Comparison of ENCODE assay signal across 13 cellular contexts in genomic region chr1:160237558-160237957, GRCh38. TPM values are rescaled to one million over a fixed set of nuclear protein-coding genes. Genes with fewer than 3 reads are reported as not detected.
DNase-seq lines count a peak whose midpoint lies in the region; ATAC-seq and TF ChIP-seq lines count a peak whose summit lies in the region.
"Had no signal": no experiment of that assay in that cellular context is flagged by ENCODE, and none has a peak within 500 bp of the region (broad histone marks: within the 10 kb centered on the region; RNA-seq: fewer than 3 reads in every experiment).

No MANE protein-coding gene starts in this region.

- H3K27ac Mint-ChIP-seq in memory B cell: peak overlapping the region; percentile 38

- no peak for TF ChIP-seq CTCF in left ventricle myocardium inferior (IDR thresholded peaks at IDR 0.05; ENCODE audit: borderline replicate concordance)
- no peak for TF ChIP-seq CTCF in heart right ventricle (IDR thresholded peaks at IDR 0.05)
- TF ChIP-seq CTCF in OCI-LY3 (IDR thresholded peaks at IDR 0.05; ENCODE audit: low read depth, low read length): no peak

- H3K36me3 Mint-ChIP-seq in memory B cell: peaks cover 35% of the 10 kb centered on the region

- intact Hi-C loops in left ventricle myocardium inferior (cut with micrococcal nuclease): no loop called here
- intact Hi-C loops in heart right ventricle (cut with DNase I): loop anchor here in 1 of 10 donors (5.0 kb wide), 1 partner anchor 65 kb away; no protein-coding TSS in a partner anchor

- H3K79me2 ChIP-seq in OCI-LY3 (ENCODE audit: low read length): peaks cover 10% of the 10 kb centered on the region

- DNase-seq in left ventricle myocardium inferior (no peak), heart right ventricle (no peak), memory B cell (ENCODE audit: low spot score in 2 of 2) (no peak), caudate nucleus (lab: John Stamatoyannopoulos, UW) (no peak), NCI-H2029 (lab: John Stamatoyannopoulos, UW) (no peak)
- DNase-seq: ACHN; CD4-positive, alpha-beta memory T cell; DMS79; HCEC 1CT had no signal

- no peak overlapping the region for H2AFZ ChIP-seq in OCI-LY3 (ENCODE audit: low read depth, low read length)

- H3K4me3 ChIP-seq in left ventricle myocardium inferior (no peak overlapping the region), heart right ventricle (no peak overlapping the region), OCI-LY3 (ENCODE audit: low read length) (no peak overlapping the region)

- ATAC-seq in heart right ventricle (no peak), memory B cell (ENCODE audit: low read depth) (no peak), HG03045 (IDR thresholded peaks at IDR 0.05; ENCODE audit: unreplicated experiment) (no peak)

- H3K9me3 ChIP-seq in left ventricle myocardium inferior (replicated peaks) (no peaks in the 10 kb centered on the region), heart right ventricle (no peaks in the 10 kb centered on the region), OCI-LY3 (ENCODE audit: insufficient read depth, low read length) (no peaks in the 10 kb centered on the region)

- no peaks in the 10 kb centered on the region for H3K27me3 Mint-ChIP-seq in memory B cell
- H3K27me3 Mint-ChIP-seq: CD4-positive, alpha-beta memory T cell had no signal

- no peak overlapping the region for H3K4me3 Mint-ChIP-seq in memory B cell

- H3K27ac ChIP-seq in left ventricle myocardium inferior (replicated peaks) (peak overlapping the region; percentile 1), heart right ventricle (no peak overlapping the region), OCI-LY3 (ENCODE audit: low read length) (peak overlapping the region; percentile 47), caudate nucleus (ENCODE audit: low read depth, low read length) (no peak overlapping the region)
- H3K27ac ChIP-seq: C4-2B had no signal

- H3K9ac ChIP-seq in OCI-LY3 (ENCODE audit: low read length): no peak overlapping the region

- H4K20me1 ChIP-seq in OCI-LY3 (ENCODE audit: insufficient read depth, low read length): peaks cover 10% of the 10 kb centered on the region; the same call in 1 of the 2 replicates

- H3K4me1 Mint-ChIP-seq in memory B cell: peaks cover 14% of the 10 kb centered on the region

- 98% methylated on average over 2 of the region's 2 CpGs for WGBS in heart right ventricle, 2 donors

- H3K36me3 ChIP-seq in left ventricle myocardium inferior: peaks cover 86% of the 10 kb centered on the region
- H3K36me3 ChIP-seq in heart right ventricle: peaks cover 0 to 100% (median 59%) of the 10 kb centered on the region in 9 donors
- H3K36me3 ChIP-seq in OCI-LY3 (replicated peaks; ENCODE audit: low read depth, low read length): peaks cover 74% of the 10 kb centered on the region

- no peaks in the 10 kb centered on the region for H3K27me3 ChIP-seq in left ventricle myocardium inferior (ENCODE audit: low read depth)
- no peaks in the 10 kb centered on the region for H3K27me3 ChIP-seq in heart right ventricle
- no peaks in the 10 kb centered on the region for H3K27me3 ChIP-seq in OCI-LY3 (ENCODE audit: low read depth, low read length)

- H3K4me2 ChIP-seq in OCI-LY3 (ENCODE audit: low read length): peak overlapping the region; percentile 42

- peaks cover 19% of the 10 kb centered on the region for H3K4me1 ChIP-seq in left ventricle myocardium inferior
- H3K4me1 ChIP-seq in heart right ventricle: peaks cover 0 to 23% (median 2%) of the 10 kb centered on the region in 9 donors
- H3K4me1 ChIP-seq in OCI-LY3 (ENCODE audit: low read length): peaks cover 22% of the 10 kb centered on the region

- H3K9me3 Mint-ChIP-seq in memory B cell: no peaks in the 10 kb centered on the region
- H3K9me3 Mint-ChIP-seq: CD4-positive, alpha-beta memory T cell had no signal

RNA-seq across cellular contexts. Expression of gene DCAF8, which starts 24.8 kb away (rescaled TPM):
- total RNA-seq in left ventricle myocardium inferior: 162 TPM
- total RNA-seq in heart right ventricle: 100 to 1,000 TPM; 122 to 171 (median 154) TPM
- 100 to 1,000 TPM in 1 of 2 donors, 10 to 100 TPM in 1; 47.1 to 101 TPM for polyA plus RNA-seq in heart right ventricle

RNA-seq across cellular contexts. Expression of gene PEA15, which starts 32.4 kb away (rescaled TPM):
- total RNA-seq in left ventricle myocardium inferior (280 TPM), heart right ventricle (100 to 1,000 TPM; 213 to 451 (median 271) TPM)
- 100 to 1,000 TPM; 244 to 536 TPM for polyA plus RNA-seq in heart right ventricle

RNA-seq across cellular contexts. Expression of gene CASQ1, which starts 47.2 kb away (rescaled TPM):
- 39.2 TPM for total RNA-seq in left ventricle myocardium inferior
- 10 to 100 TPM; 17.5 to 68.9 (median 45.4) TPM for total RNA-seq in heart right ventricle
- polyA plus RNA-seq in heart right ventricle: 10 to 100 TPM; 27.4 to 39.3 TPM
- total RNA-seq: CD4-positive, alpha-beta memory T cell; HT-29 had no signal
- polyA plus RNA-seq: CD4-positive, alpha-beta memory T cell had no signal

RNA-seq across cellular contexts. Expression of gene PEX19, which starts 47.4 kb away (rescaled TPM):
- 97.6 TPM for total RNA-seq in left ventricle myocardium inferior
- total RNA-seq in heart right ventricle: 100 to 1,000 TPM in 1 of 10 donors, 10 to 100 TPM in 9; 72.9 to 100 (median 94.1) TPM
- polyA plus RNA-seq in heart right ventricle: 10 to 100 TPM; 11.9 to 25.2 TPM

Comparison
In these comparisons a context has a peak if more than half of its experiments do, and no peak if none do; other contexts are left out.
1. H3K27ac ChIP-seq: peak in left ventricle myocardium inferior (single experiment) and OCI-LY3 (single experiment); none in heart right ventricle (0 of 10) and caudate nucleus (single experiment).